ENCODE assay signal across 19 cellular contexts in genomic region chr14:89061696-89062095, GRCh38.
"Had no signal": no experiment of that assay in that cellular context is flagged by ENCODE, and none has a peak within 500 bp of the region (broad histone marks: within the 10 kb centered on the region; RNA-seq: fewer than 3 reads in every experiment).

No MANE protein-coding gene starts in this region.

- H3K79me2 ChIP-seq: parathyroid adenoma had no signal

- ATAC-seq: foreskin keratinocyte; lower lobe of right lung; stimulated activated naive B cell treated with anti-CD40 and anti-IgM and Interleukin-4, amounts not matched to agents 10 μg/mL and 1 μg/mL and 100 μg/mL, for 72 hours; stimulated activated naive CD8-positive, alpha-beta T cell treated with anti-CD3 and anti-CD28 coated beads, Interleukin-15, amount 100 ng/mL, for 72 hours had no signal

- H2AFZ ChIP-seq: parathyroid adenoma had no signal

- H3K27ac ChIP-seq: foreskin keratinocyte, left ventricle myocardium inferior, lower lobe of right lung, parathyroid adenoma, prostate gland, right lobe of liver, spleen, testis, tibial nerve had no signal

- H3K27me3 ChIP-seq: right lobe of liver, testis, tibial nerve had no signal

- H3K36me3 ChIP-seq: left ventricle myocardium inferior, lower lobe of right lung, prostate gland, right lobe of liver, spleen, tibial nerve had no signal

- H3K9ac ChIP-seq: parathyroid adenoma had no signal

- H3K4me3 ChIP-seq: left ventricle myocardium inferior, lower lobe of right lung, prostate gland, right lobe of liver, spleen, testis, tibial nerve had no signal

- DNase-seq: dermis blood vessel endothelial cell; foreskin keratinocyte; hypothalamus; left ventricle myocardium inferior; lower lobe of right lung; naive B cell; right lobe of liver; spleen; stimulated activated CD4-positive, alpha-beta T cell treated with anti-CD3 and anti-CD28 coated beads, Interleukin-15, amount 100 ng/mL, for 24 hours; stimulated activated CD4-positive, alpha-beta T cell treated with anti-CD3 and anti-CD28 coated beads, Interleukin-1b, Interleukin-23, amount 100 ng/mL, for 48 hours; stimulated activated CD4-positive, alpha-beta T cell treated with anti-CD3 and anti-CD28 coated beads, Interleukin-4, amount 100 ng/mL, for 24 hours; stimulated activated naive B cell treated with anti-CD40 and anti-IgM and Interleukin-4, amounts not matched to agents 10 μg/mL and 1 μg/mL and 100 μg/mL, for 72 hours; stimulated activated naive CD8-positive, alpha-beta T cell treated with anti-CD3 and anti-CD28 coated beads, Interleukin-15, amount 100 ng/mL, for 72 hours; testis had no signal

- H3K4me1 ChIP-seq: foreskin keratinocyte, left ventricle myocardium inferior, lower lobe of right lung, parathyroid adenoma, prostate gland, right lobe of liver, spleen, testis, tibial nerve had no signal

- H3K9me3 ChIP-seq: lower lobe of right lung, prostate gland, right lobe of liver, spleen, testis, tibial nerve had no signal

- FAIRE-seq: colon, keratinocyte had no signal
